ENCODE assay signal across 24 cellular contexts in the genomic region with DNA sequence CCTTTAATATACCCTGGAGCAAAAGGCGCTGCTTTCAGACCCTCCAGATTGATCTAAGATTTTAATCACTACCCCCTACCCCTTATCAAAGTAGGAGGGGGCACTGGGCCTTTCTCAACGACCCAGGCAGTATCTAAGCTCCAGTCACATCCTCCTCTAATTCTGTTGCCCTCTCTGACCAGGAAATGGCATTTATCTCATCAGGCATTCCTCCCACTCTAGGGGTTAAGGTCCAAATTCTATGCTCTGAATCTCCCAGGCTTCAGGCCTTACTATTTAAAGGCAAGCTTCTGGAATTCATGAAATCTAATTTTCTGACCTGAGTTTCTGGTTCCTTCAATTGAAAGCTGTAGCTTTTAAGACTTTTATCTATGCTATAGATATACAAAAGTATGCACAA.
"Had no signal": no experiment of that assay in that cellular context is flagged by ENCODE, and none has a peak within 500 bp of the region (broad histone marks: within the 10 kb centered on the region; RNA-seq: fewer than 3 reads in every experiment).

No MANE protein-coding gene starts in this region.

- FAIRE-seq: astrocyte had no signal

- H3K27me3 Mint-ChIP-seq: activated CD4-positive, alpha-beta T cell treated with anti-CD3 and anti-CD28 coated beads, Interleukin-2, amount 10 ng/mL, durations not matched to agents 24 days and 14 days; activated naive CD8-positive, alpha-beta T cell treated with anti-CD3 and anti-CD28 coated beads, Interleukin-2, amount 50 U/mL, for 24 hours; central memory CD8-positive, alpha-beta T cell had no signal

- H3K9me3 Mint-ChIP-seq: activated naive CD8-positive, alpha-beta T cell treated with anti-CD3 and anti-CD28 coated beads, Interleukin-2, amount 50 U/mL, for 24 hours had no signal

- ATAC-seq: activated naive CD4-positive, alpha-beta T cell treated with anti-CD3 and anti-CD28 coated beads, Interleukin-2, amount 50 U/mL, for 72 hours; activated naive CD8-positive, alpha-beta T cell treated with anti-CD3 and anti-CD28 coated beads, Interleukin-2, amount 50 U/mL, for 24 hours; activated T-cell treated with anti-CD3 and anti-CD28 coated beads, Interleukin-2, amount 50 U/mL, for 4 hours; T-cell; WTC11 had no signal

- DNase-seq: activated CD4-positive, alpha-beta T cell treated with anti-CD3 and anti-CD28 coated beads, Interleukin-2, amount 10 ng/mL, durations not matched to agents 24 days and 14 days; activated CD4-positive, alpha-beta T cell treated with anti-CD3 and anti-CD28 coated beads, Interleukin-2, amount 50 U/mL, for 48 hours; activated CD4-positive, CD25-positive, alpha-beta regulatory T cell treated with anti-CD3 and anti-CD28 coated beads, Interleukin-2, amount 50 U/mL, for 72 hours; activated CD8-positive, alpha-beta memory T cell treated with anti-CD3 and anti-CD28 coated beads for 24 hours; activated effector memory CD4-positive, alpha-beta T cell treated with anti-CD3 and anti-CD28 coated beads, Interleukin-2, amount 50 U/mL, for 16 hours; activated naive CD4-positive, alpha-beta T cell treated with Interleukin-2 at 50 U/mL for 16 hours; activated naive CD8-positive, alpha-beta T cell treated with anti-CD3 and anti-CD28 coated beads, Interleukin-2, amount 50 U/mL, for 24 hours; activated T-cell treated with anti-CD3 and anti-CD28 coated beads, Interleukin-2, amount 50 U/mL, for 4 hours; amniotic stem cell; KG1; NCI-H1092; NCI-H1417; NCI-H1930; NCI-H2171; NCI-H226; NCI-H526 treated with DMSO at 0.1 percent for 48 hours; NCI-H82; SIG-M5; T-cell had no signal

- H3K27ac Mint-ChIP-seq: activated CD4-positive, alpha-beta T cell treated with anti-CD3 and anti-CD28 coated beads, Interleukin-2, amount 10 ng/mL, durations not matched to agents 24 days and 14 days; activated naive CD4-positive, alpha-beta T cell treated with anti-CD3 and anti-CD28 coated beads, Interleukin-2, amount 50 U/mL, for 72 hours; activated naive CD8-positive, alpha-beta T cell treated with anti-CD3 and anti-CD28 coated beads, Interleukin-2, amount 50 U/mL, for 24 hours; brain; T-cell; WTC11 had no signal

- H3K4me3 Mint-ChIP-seq: activated CD4-positive, alpha-beta T cell treated with anti-CD3 and anti-CD28 coated beads, Interleukin-2, amount 10 ng/mL, durations not matched to agents 24 days and 14 days; activated naive CD8-positive, alpha-beta T cell treated with anti-CD3 and anti-CD28 coated beads, Interleukin-2, amount 50 U/mL, for 24 hours; activated T-cell treated with anti-CD3 and anti-CD28 coated beads, Interleukin-2, amount 50 U/mL, for 4 hours; brain; central memory CD8-positive, alpha-beta T cell; T-cell; WTC11 had no signal

- H3K36me3 Mint-ChIP-seq: activated naive CD4-positive, alpha-beta T cell treated with anti-CD3 and anti-CD28 coated beads, Interleukin-2, amount 50 U/mL, for 72 hours; brain; T-cell had no signal

- H3K4me1 Mint-ChIP-seq: activated CD4-positive, alpha-beta T cell treated with anti-CD3 and anti-CD28 coated beads, Interleukin-2, amount 10 ng/mL, durations not matched to agents 24 days and 14 days; activated naive CD8-positive, alpha-beta T cell treated with anti-CD3 and anti-CD28 coated beads, Interleukin-2, amount 50 U/mL, for 24 hours; brain; central memory CD8-positive, alpha-beta T cell; T-cell; WTC11 had no signal
